In the genomic region with DNA sequence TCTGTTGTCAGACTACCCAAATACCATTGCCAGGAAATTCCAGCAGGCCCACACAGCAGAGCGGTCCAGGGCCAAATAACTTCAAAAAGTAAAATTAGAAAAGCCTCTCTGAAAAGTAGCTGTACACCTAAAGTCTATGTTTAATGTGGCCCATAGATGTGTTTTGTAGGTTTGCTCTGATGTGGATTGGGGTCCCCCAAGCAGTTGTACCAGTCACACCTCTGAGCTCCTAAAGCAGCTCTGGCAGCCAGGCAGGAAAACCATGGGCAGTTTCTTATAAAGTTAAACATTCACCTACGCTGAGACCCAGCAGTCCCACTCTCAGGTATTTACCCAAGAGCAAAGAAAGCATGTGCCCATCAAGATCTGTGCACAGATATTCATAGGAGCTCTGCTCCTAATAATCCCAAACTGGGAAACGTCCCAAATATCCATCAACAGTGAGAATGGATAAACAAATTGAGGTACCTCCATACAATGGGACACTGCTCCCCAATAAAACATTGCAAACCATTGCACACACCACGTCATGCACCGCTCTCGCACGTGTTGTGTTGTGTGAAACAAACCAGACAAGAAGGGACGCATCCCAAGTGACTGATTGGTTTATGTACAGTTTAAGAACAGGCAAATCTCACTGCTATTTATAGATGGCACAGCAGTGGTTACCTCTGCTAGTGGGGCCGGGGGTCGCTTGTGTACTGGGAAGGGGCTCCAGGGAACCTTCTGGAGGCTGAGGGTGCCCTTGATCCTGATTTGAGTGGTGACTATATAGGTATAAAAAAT, we compare ENCODE assay signal across 8 cellular contexts. TPM values are rescaled to one million over a fixed set of nuclear protein-coding genes. Genes with fewer than 3 reads are reported as not detected.
DNase-seq lines count a peak whose midpoint lies in the region; ATAC-seq, FAIRE-seq and TF ChIP-seq lines count a peak whose summit lies in the region.

No MANE protein-coding gene starts in this region.

- WGBS in body of pancreas, 2 donors = 13 to 29% methylated on average over 6 to 10 of the region's 10 CpGs
- WGBS in neuronal stem cell (ENCODE audit: extremely low coverage in 2 of 2, insufficient read length in 2 of 2, insufficient replicate concordance in 1 of 2), 2 donors = no CpG with 5 or more reads among the region's 10 CpGs

- H4K8ac ChIP-seq in neuronal stem cell (ENCODE audit: low read depth, low read length) = no peak overlapping the region

- no peak overlapping the region for H3K4ac ChIP-seq in neuronal stem cell (ENCODE audit: low read length)

- POLR2A ChIA-PET in PC-9 (lab: Charles Lee; ENCODE audit: unreplicated experiment) = interaction anchor here (0.5 to 0.7 kb wide), 3 partner anchors 20 to 104 kb away, joined by 3 to 4 read pairs (median 3); partner anchors contain the start of gene PRM2

- H2BK5ac ChIP-seq in neuronal stem cell (ENCODE audit: low read length) = no peak overlapping the region

- no peaks in the 10 kb centered on the region for H4K20me1 ChIP-seq in PC-9 (ENCODE audit: insufficient read depth)

- H3K9me3 ChIP-seq in body of pancreas (no peaks in the 10 kb centered on the region), neuronal stem cell (replicated peaks in 1 of 2; ENCODE audit: control insufficient read depth in 2 of 2, insufficient read depth in 1 of 2, low read depth in 1 of 2, low read length in 2 of 2) (no peaks in the 10 kb centered on the region), PC-9 (ENCODE audit: insufficient read depth, low read depth) (no peaks in the 10 kb centered on the region)

- FAIRE-seq in RCC 7860 (lab: Jason Lieb, UNC) = no peak

- DNase-seq in body of pancreas (peak; percentile 22 to 67 (median 49)), neuronal stem cell (ENCODE audit: low spot score) (no peak), A172 (ENCODE audit: low spot score) (no peak), putamen (ENCODE audit: low spot score) (no peak), PC-9 (no peak), RCC 7860 (ENCODE audit: low spot score) (no peak)

- H4K91ac ChIP-seq in neuronal stem cell (ENCODE audit: low read depth, low read length, poor library complexity) = no peak overlapping the region

- no peak overlapping the region for H2BK120ac ChIP-seq in neuronal stem cell (ENCODE audit: low read depth, low read length)

- TF ChIP-seq CTCF in body of pancreas (IDR thresholded peaks at IDR 0.05) (no peak), PC-9 (conservative IDR thresholded peaks at IDR 0.05) (no peak)

- no peak overlapping the region for H2BK12ac ChIP-seq in neuronal stem cell (ENCODE audit: low read length)

- H2BK15ac ChIP-seq in neuronal stem cell (ENCODE audit: low read length) = no peak overlapping the region

- ATAC-seq in GM18511 (IDR thresholded peaks at IDR 0.05; ENCODE audit: unreplicated experiment) (peak; percentile 40), HG03135 (IDR thresholded peaks at IDR 0.05; ENCODE audit: unreplicated experiment) (peak; percentile 22), body of pancreas (peak; percentile 56)

- H3K9me2 ChIP-seq in PC-9 (ENCODE audit: insufficient read depth) = no peaks in the 10 kb centered on the region

- intact Hi-C loops in body of pancreas (cut with DNase I) = no loop called here
- intact Hi-C loops in PC-9 (cut with micrococcal nuclease; ENCODE audit: unreplicated experiment) = loop anchor here (5.0 kb wide), 1 partner anchor 40 kb away; the partner anchor contains the start of gene SOCS1

- H2AK5ac ChIP-seq in neuronal stem cell (ENCODE audit: low read depth, low read length) = no peak overlapping the region

- H3K27me3 ChIP-seq in body of pancreas (no peaks in the 10 kb centered on the region), neuronal stem cell (ENCODE audit: control insufficient read depth in 3 of 3, insufficient read depth in 3 of 3, low read depth in 1 of 3, low read length in 3 of 3) (no peaks in the 10 kb centered on the region), PC-9 (ENCODE audit: insufficient read depth, low read depth) (no peaks in the 10 kb centered on the region)

- H3K79me1 ChIP-seq in neuronal stem cell (ENCODE audit: low read depth, low read length) = no peaks in the 10 kb centered on the region

- H3K79me2 ChIP-seq in PC-9 (ENCODE audit: low read depth) = no peaks in the 10 kb centered on the region

- BruUV-seq in PC-9 (replicated peaks; lab: Mats Ljungman, UMichigan) = no TSS peak

- H3K14ac ChIP-seq in neuronal stem cell (ENCODE audit: low read length) = no peak overlapping the region

- H3K4me3 ChIP-seq in body of pancreas = no peak overlapping the region
- H3K4me3 ChIP-seq in neuronal stem cell (ENCODE audit: low read length in 2 of 2) = no peak overlapping the region
- no peak overlapping the region for H3K4me3 ChIP-seq in PC-9

- CTCF ChIA-PET in PC-9 (lab: Charles Lee) = interaction anchor here (1.3 kb wide), 1 partner anchor 38 kb away, joined by 4 read pairs; no protein-coding TSS in a partner anchor

- H3K36me3 ChIP-seq in body of pancreas (replicated peaks in 1 of 2; ENCODE audit: insufficient read depth in 1 of 2, low read depth in 2 of 2) (no peaks in the 10 kb centered on the region), neuronal stem cell (replicated peaks in 1 of 2; ENCODE audit: control insufficient read depth in 2 of 2, insufficient read depth in 2 of 2, low read length in 2 of 2) (no peaks in the 10 kb centered on the region), PC-9 (ENCODE audit: low read depth) (no peaks in the 10 kb centered on the region)

- H3K23ac ChIP-seq in neuronal stem cell (ENCODE audit: low read depth, low read length, poor library complexity) = no peak overlapping the region

- no peak overlapping the region for H3K18ac ChIP-seq in neuronal stem cell (ENCODE audit: low read length)

- H3K4me1 ChIP-seq in body of pancreas (peaks cover 22% of the 10 kb centered on the region), neuronal stem cell (ENCODE audit: control insufficient read depth in 2 of 2, insufficient read depth in 1 of 2, low read depth in 1 of 2, low read length in 2 of 2) (peaks cover 2 to 18% of the 10 kb centered on the region in 2 donors), PC-9 (replicated peaks; ENCODE audit: insufficient read depth) (no peaks in the 10 kb centered on the region)

- H3K4me2 ChIP-seq in neuronal stem cell (ENCODE audit: insufficient read depth, low read length, poor library complexity, severe bottlenecking) (no peak overlapping the region), PC-9 (no peak overlapping the region)

- H2AFZ ChIP-seq in neuronal stem cell (ENCODE audit: low read length) (peak overlapping the region; percentile 90), PC-9 (no peak overlapping the region)

- H3K9ac ChIP-seq in neuronal stem cell (ENCODE audit: low read depth, low read length, poor library complexity) = no peak overlapping the region

- H3F3A ChIP-seq in PC-9 (ENCODE audit: insufficient read depth, low read depth) = peaks cover 5% of the 10 kb centered on the region; the same call in 1 of the 2 replicates

- H3K27ac ChIP-seq in body of pancreas (peak overlapping the region; percentile 45 to 78 (median 68)), neuronal stem cell (replicated peaks; ENCODE audit: low read length) (no peak overlapping the region), PC-9 (no peak overlapping the region)

- no peak for TF ChIP-seq POLR2A in body of pancreas (IDR thresholded peaks at IDR 0.05)

RNA-seq across cellular contexts. Expression of gene PRM1, which starts 15.8 kb away (rescaled TPM):
- total RNA-seq in body of pancreas = not detected
- not detected for polyA plus RNA-seq in neuronal stem cell (2013, experiment 1 of 2)
- not detected for polyA plus RNA-seq in neuronal stem cell (2013, experiment 2 of 2)
- not detected in 2 replicates for total RNA-seq in A172 (2014; rRNA removed; shearing (Covaris generic))
- not detected in 2 replicates for total RNA-seq in PC-9 (2021)

RNA-seq across cellular contexts. Expression of gene PRM2, which starts 20.6 kb away (rescaled TPM):
- total RNA-seq in body of pancreas (not detected), PC-9 (2021) (not detected in 2 replicates)
- not detected for polyA plus RNA-seq in neuronal stem cell (2013, experiment 1 of 2)
- not detected for polyA plus RNA-seq in neuronal stem cell (2013, experiment 2 of 2)
- total RNA-seq in A172 (2014; rRNA removed; shearing (Covaris generic)) = not detected in 2 replicates

RNA-seq across cellular contexts. Expression of gene PRM3, which starts 23.5 kb away (rescaled TPM):
- total RNA-seq in body of pancreas = not detected
- polyA plus RNA-seq in neuronal stem cell (2013, experiment 1 of 2) = not detected
- not detected for polyA plus RNA-seq in neuronal stem cell (2013, experiment 2 of 2)
- total RNA-seq in A172 (2014; rRNA removed; shearing (Covaris generic)) = not detected in 2 replicates
- total RNA-seq in PC-9 (2021) = not detected in 2 replicates

RNA-seq across cellular contexts. Expression of gene TNP2, which starts 27.8 kb away (rescaled TPM):
- total RNA-seq in body of pancreas (not detected), PC-9 (2021) (not detected in 2 replicates)
- not detected for polyA plus RNA-seq in neuronal stem cell (2013, experiment 1 of 2)
- polyA plus RNA-seq in neuronal stem cell (2013, experiment 2 of 2) = not detected
- total RNA-seq in A172 (2014; rRNA removed; shearing (Covaris generic)) = not detected in 2 replicates

RNA-seq across cellular contexts. Expression of gene SOCS1, which starts 40.9 kb away (rescaled TPM):
- 1 to 10 TPM; 1.0 to 7.9 TPM for total RNA-seq in body of pancreas
- 3.4 TPM for polyA plus RNA-seq in neuronal stem cell (2013, experiment 1 of 2)
- 3.6 TPM for polyA plus RNA-seq in neuronal stem cell (2013, experiment 2 of 2)
- total RNA-seq in A172 (2014; rRNA removed; shearing (Covaris generic)) = 0.17 TPM in 1 of 2 replicates, not detected in the other
- 4.6 and 6.7 TPM in 2 replicates for total RNA-seq in PC-9 (2021)

Comparison
In these comparisons a context has a peak if more than half of its experiments do, and no peak if none do; other contexts are left out.
1. DNase-seq: peak in body of pancreas (4 of 4); none in neuronal stem cell (single experiment), A172 (single experiment), putamen (single experiment), PC-9 (0 of 2) and RCC 7860 (single experiment).
2. H3K27ac ChIP-seq: peak in body of pancreas (4 of 4); none in neuronal stem cell (single experiment) and PC-9 (single experiment).
3. Peak in every context shown above with its lines, with median percentiles within 50 percentile points of each other: ATAC-seq.